ENCODE assay signal across 19 cellular contexts in the genomic region with DNA sequence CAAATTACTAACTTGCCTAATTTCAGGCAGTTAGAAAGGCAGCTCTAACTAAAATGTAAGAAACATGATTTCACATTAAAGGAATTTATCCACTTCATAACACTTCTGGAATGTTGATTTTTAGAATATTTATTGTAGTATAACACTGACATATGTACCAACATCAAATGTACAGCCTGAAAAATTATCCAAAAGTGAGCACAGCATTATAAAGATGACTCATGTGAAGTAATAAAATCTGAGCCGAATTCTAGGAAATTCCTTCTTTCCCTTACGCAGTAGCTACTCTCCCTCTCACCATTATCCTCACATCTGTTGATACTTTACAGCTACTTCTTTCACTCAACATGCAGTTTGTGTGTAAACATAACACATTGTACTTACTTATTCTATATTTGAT.
DNase-seq lines count a peak whose midpoint lies in the region; ATAC-seq, FAIRE-seq and TF ChIP-seq lines count a peak whose summit lies in the region.
"Had no signal": no experiment of that assay in that cellular context is flagged by ENCODE, and none has a peak within 500 bp of the region (broad histone marks: within the 10 kb centered on the region; RNA-seq: fewer than 3 reads in every experiment).

No MANE protein-coding gene starts in this region.

- CTCF ChIA-PET in SK-N-SH (lab: Yijun Ruan, JAX), result interaction anchor here (0.6 to 1.6 kb wide), 4 partner anchors 9 to 949 kb away, joined by 3 to 4 read pairs (median 3); no protein-coding TSS in a partner anchor

- TF ChIP-seq CTCF in omental fat pad (IDR thresholded peaks at IDR 0.05), result no peak
- no peak for TF ChIP-seq CTCF in SK-N-SH (IDR thresholded peaks at IDR 0.05)

- ATAC-seq in omental fat pad (ENCODE audit: low FRiP score), result peak; percentile 52
- ATAC-seq: GM12878, HepG2 had no signal

- WGBS in SK-N-SH (ENCODE audit: low lambda C conversion rate), result 48% methylated on average over 2 of the region's 2 CpGs

- DNase-seq in A172 (ENCODE audit: low spot score), result peak; percentile 39
- DNase-seq in omental fat pad (ENCODE audit: low spot score), result no peak
- no peak for DNase-seq in activated CD4-positive, alpha-beta T cell treated with anti-CD3 and anti-CD28 coated beads, Interleukin-2, amount 50 U/mL, for 1 hour
- no peak for DNase-seq in stimulated activated CD8-positive, alpha-beta memory T cell treated with anti-CD3 and anti-CD28 coated beads, Interleukin-4, amount 100 ng/mL, for 48 hours
- DNase-seq in SK-N-SH, result no peak
- DNase-seq: 8988T; C1 segment of cervical spinal cord; Calu3; CD4-positive, alpha-beta T cell; DMS 273 treated with DMSO at 0.1 percent for 48 hours; DMS79; GM23248; H9 had no signal

- TF ChIP-seq EP300 in Ishikawa (IDR thresholded peaks at IDR 0.05; ENCODE audit: borderline replicate concordance) (no peak), SK-N-SH (IDR thresholded peaks at IDR 0.05; ENCODE audit: borderline replicate concordance in 1 of 2, low read depth in 1 of 2, low read length in 1 of 2) (no peak)

- H3K79me2 ChIP-seq in SK-N-SH (ENCODE audit: insufficient read depth), result no peaks in the 10 kb centered on the region

- H3K9me2 ChIP-seq in SK-N-SH, result no peaks in the 10 kb centered on the region

- no peaks in the 10 kb centered on the region for H3K36me3 ChIP-seq in SK-N-SH (replicated peaks in 1 of 2; ENCODE audit: control insufficient read depth in 1 of 2, insufficient read depth in 2 of 2, low read length in 1 of 2)

- TF ChIP-seq RAD21 in Ishikawa (IDR thresholded peaks at IDR 0.05; ENCODE audit: low read depth) (no peak), SK-N-SH (IDR thresholded peaks at IDR 0.05; ENCODE audit: low read length) (no peak)

- no peaks in the 10 kb centered on the region for H3F3A ChIP-seq in SK-N-SH (replicated peaks; ENCODE audit: insufficient read depth)

- H3K9me3 ChIP-seq in SK-N-SH, result no peaks in the 10 kb centered on the region

- no peak overlapping the region for H2AFZ ChIP-seq in SK-N-SH (ENCODE audit: low read depth)
- H2AFZ ChIP-seq: GM23248 had no signal

- H4K20me1 ChIP-seq in SK-N-SH (ENCODE audit: insufficient read depth), result no peaks in the 10 kb centered on the region

- H3K4me3 ChIP-seq in SK-N-SH (ENCODE audit: low read depth in 2 of 2, low read length in 1 of 2), result no peak overlapping the region
- H3K4me3 ChIP-seq: GM12878, GM23248 had no signal

- H3K4me1 ChIP-seq in SK-N-SH (ENCODE audit: control insufficient read depth in 1 of 2, insufficient read depth in 2 of 2, low read depth in 1 of 2, low read length in 1 of 2), result no peaks in the 10 kb centered on the region

- no peak overlapping the region for H3K27ac ChIP-seq in SK-N-SH (ENCODE audit: low read depth in 2 of 2, low read length in 1 of 2)
- H3K27ac ChIP-seq: GM23248 had no signal

- POLR2A ChIA-PET in SK-N-SH (lab: Yijun Ruan, JAX), result no interaction called here

- H3K27me3 ChIP-seq in SK-N-SH (ENCODE audit: insufficient read depth), result no peaks in the 10 kb centered on the region

- FAIRE-seq in colon (lab: Jason Lieb, UNC), result peak; percentile 38
- FAIRE-seq: GM12878, GM18507, HepG2, HTR-8/SVneo had no signal

- no peak overlapping the region for H3K4me2 ChIP-seq in SK-N-SH

- no peak overlapping the region for H3K9ac ChIP-seq in SK-N-SH
- H3K9ac ChIP-seq: GM23248 had no signal

TF ChIP-seq in Ishikawa, 13 proteins besides CTCF, POLR2A, EP300 and RAD21:
- TF ChIP-seq TEAD4 (IDR thresholded peaks at IDR 0.05) (peak; percentile 40; the same call in 1 of the 2 replicates), USF1 (IDR thresholded peaks at IDR 0.05) (no peak), EGR1 (IDR thresholded peaks at IDR 0.05) (no peak), NFIC (IDR thresholded peaks at IDR 0.05) (no peak), TCF12 (IDR thresholded peaks at IDR 0.05; ENCODE audit: low read depth) (no peak), TAF1 (IDR thresholded peaks at IDR 0.05; ENCODE audit: low read depth) (no peak)
- TF ChIP-seq, protein P1, sequence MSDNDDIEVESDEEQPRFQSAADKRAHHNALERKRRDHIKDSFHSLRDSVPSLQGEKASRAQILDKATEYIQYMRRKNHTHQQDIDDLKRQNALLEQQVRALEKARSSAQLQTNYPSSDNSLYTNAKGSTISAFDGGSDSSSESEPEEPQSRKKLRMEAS (IDR thresholded peaks at IDR 0.05), result no peak

TF ChIP-seq in SK-N-SH, 30 proteins besides CTCF, POLR2A, EP300 and RAD21:
- TF ChIP-seq JUND (IDR thresholded peaks at IDR 0.05), result no peak
- TF ChIP-seq ELF1 (IDR thresholded peaks at IDR 0.05), result no peak
- no peak for TF ChIP-seq GATA2 (CRISPR knock-in tag; IDR thresholded peaks at IDR 0.05)
- no peak for TF ChIP-seq MXI1 (IDR thresholded peaks at IDR 0.05; ENCODE audit: low read depth, low read length)
